8 cellular contexts compared by ENCODE assay signal in genomic region chr20:25584905-25585704, GRCh38. TPM values are rescaled to one million over a fixed set of nuclear protein-coding genes. Genes with fewer than 3 reads are reported as not detected.
DNase-seq lines count a peak whose midpoint lies in the region; ATAC-seq and TF ChIP-seq lines count a peak whose summit lies in the region.

Gene NINL (minus strand): TSS chr20:25585531. CDS start chr20:25526587, 58,944 bp downstream.

- ATAC-seq in HG02884 (IDR thresholded peaks at IDR 0.05; ENCODE audit: unreplicated experiment) (peak; percentile 72), Panc1 (peak; percentile 95), GM21515 (IDR thresholded peaks at IDR 0.05; ENCODE audit: unreplicated experiment) (no peak)

- H3K4me1 Mint-ChIP-seq in osteocyte (ENCODE audit: unreplicated experiment), result peaks cover 30% of the 10 kb centered on the region

- no peaks in the 10 kb centered on the region for H3K36me3 Mint-ChIP-seq in osteocyte (ENCODE audit: unreplicated experiment)

- peak within 1 kb of the TSS; percentile 88 for H3K27ac Mint-ChIP-seq in osteocyte (ENCODE audit: unreplicated experiment)

- DNase-seq in ELR (ENCODE audit: low read depth) (peak; percentile 69), Panc1 (ENCODE audit: low read depth, low spot score) (no peak), head of caudate nucleus (peak in 38 of 42 donors; percentile 16 to 76 (median 45)), osteocyte (ENCODE audit: extremely low spot score, unreplicated experiment) (peak; percentile 89), ureter (ENCODE audit: low spot score) (peak; percentile 44)
- DNase-seq in activated naive CD4-positive, alpha-beta T cell treated with anti-CD3 and anti-CD28 coated beads, Interleukin-2, amount 50 U/mL, for 16 hours, result peak; percentile 55

- H3K4me1 ChIP-seq in Panc1 (ENCODE audit: control insufficient read depth, insufficient read depth, low read length), result peaks cover 4% of the 10 kb centered on the region

- H3K9me3 Mint-ChIP-seq in osteocyte (ENCODE audit: unreplicated experiment), result no peaks in the 10 kb centered on the region

- POLR2A ChIA-PET in Panc1 (lab: Charles Lee), result interaction anchor here (0.5 kb wide), 1 partner anchor 399 kb away, joined by 3 read pairs; no protein-coding TSS in a partner anchor

- TF ChIP-seq CTCF in Panc1 (IDR thresholded peaks at IDR 0.05), result no peak
- no peak for TF ChIP-seq CTCF in osteocyte (IDR thresholded peaks at IDR 0.05)

- CTCF ChIA-PET in Panc1 (lab: Charles Lee), result no interaction called here

- H3K36me3 ChIP-seq in Panc1 (ENCODE audit: control insufficient read depth, insufficient read depth, low read length), result no peaks in the 10 kb centered on the region

- H3K27me3 Mint-ChIP-seq in osteocyte (ENCODE audit: unreplicated experiment), result no peaks in the 10 kb centered on the region

- no peaks in the 10 kb centered on the region for H3K9me3 ChIP-seq in Panc1 (ENCODE audit: control insufficient read depth, insufficient read depth, low read depth, low read length)

- no peaks in the 10 kb centered on the region for H3K27me3 ChIP-seq in Panc1 (ENCODE audit: control insufficient read depth, insufficient read depth, low read length)

- peak within 1 kb of the TSS; percentile 88 for H3K4me3 Mint-ChIP-seq in osteocyte (ENCODE audit: unreplicated experiment)

- in situ Hi-C loops in Panc1 (cut with HindIII; ENCODE audit: low pct_unique_long_range_greater_than_20kb, low sequenced_read_pairs), result no loop called here

- intact Hi-C loops in Panc1 (cut with micrococcal nuclease; ENCODE audit: unreplicated experiment), result no loop called here
- intact Hi-C loops in head of caudate nucleus (cut with DNase I), result no loop called here

- H3K27ac ChIP-seq in Panc1 (ENCODE audit: low read length), result peak within 1 kb of the TSS; percentile 95

- H3K4me3 ChIP-seq in Panc1 (ENCODE audit: low read depth in 2 of 2, low read length in 2 of 2), result peak within 1 kb of the TSS; percentile 66 to 93

- no TSS peak for BruUV-seq in Panc1 (replicated peaks; lab: Mats Ljungman, UMichigan)

RNA-seq across cellular contexts. Expression of gene NINL, which starts in this region (rescaled TPM):
- total RNA-seq in Panc1 (2021; ENCODE audit: unreplicated experiment) (25.0 TPM), osteocyte (20.4 and 20.8 TPM in 2 replicates), ureter (11.3 TPM)
- 23.5 TPM for polyA plus RNA-seq in Panc1 (2012; ENCODE audit: insufficient read length)
